Comparison of ENCODE assay signal across 1 cellular context in the genomic region with DNA sequence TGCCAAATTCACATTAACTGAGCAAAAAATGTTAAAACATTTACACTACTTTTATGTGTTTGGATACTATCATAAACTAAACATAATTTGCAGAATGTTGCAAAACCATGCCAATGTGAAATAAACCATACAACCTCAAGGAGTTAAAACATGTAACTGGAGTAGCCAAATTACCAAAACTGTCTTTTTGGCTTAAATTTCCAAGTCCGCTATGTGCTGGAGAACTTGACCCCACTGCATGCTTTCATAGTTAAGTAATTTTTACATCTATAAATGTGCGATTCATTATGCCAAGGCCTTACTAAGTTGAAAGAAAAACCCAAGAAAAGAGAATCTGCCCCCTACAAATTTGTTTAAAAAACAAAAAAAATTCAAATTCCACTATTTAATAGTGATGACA.
TF ChIP-seq lines count a peak whose summit lies in the region.

No MANE protein-coding gene starts in this region.

TF ChIP-seq in SK-N-SH treated with all-trans-retinoic acid at 6 μM for 48 hours, 23 proteins besides CTCF, POLR2A, EP300 and RAD21 (continued from another document):
- TF ChIP-seq, protein P1, sequence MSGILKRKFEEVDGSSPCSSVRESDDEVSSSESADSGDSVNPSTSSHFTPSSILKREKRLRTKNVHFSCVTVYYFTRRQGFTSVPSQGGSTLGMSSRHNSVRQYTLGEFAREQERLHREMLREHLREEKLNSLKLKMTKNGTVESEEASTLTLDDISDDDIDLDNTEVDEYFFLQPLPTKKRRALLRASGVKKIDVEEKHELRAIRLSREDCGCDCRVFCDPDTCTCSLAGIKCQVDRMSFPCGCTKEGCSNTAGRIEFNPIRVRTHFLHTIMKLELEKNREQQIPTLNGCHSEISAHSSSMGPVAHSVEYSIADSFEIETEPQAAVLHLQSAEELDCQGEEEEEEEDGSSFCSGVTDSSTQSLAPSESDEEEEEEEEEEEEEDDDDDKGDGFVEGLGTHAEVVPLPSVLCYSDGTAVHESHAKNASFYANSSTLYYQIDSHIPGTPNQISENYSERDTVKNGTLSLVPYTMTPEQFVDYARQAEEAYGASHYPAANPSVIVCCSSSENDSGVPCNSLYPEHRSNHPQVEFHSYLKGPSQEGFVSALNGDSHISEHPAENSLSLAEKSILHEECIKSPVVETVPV (CRISPR knock-in tag; IDR thresholded peaks at IDR 0.05), result no peak
- no peak for TF ChIP-seq PPARA (CRISPR knock-in tag; IDR thresholded peaks at IDR 0.05; ENCODE audit: borderline replicate concordance)
- no peak for TF ChIP-seq OSR1 (CRISPR knock-in tag; IDR thresholded peaks at IDR 0.05)
- no peak for TF ChIP-seq ZNF8 (CRISPR knock-in tag; IDR thresholded peaks at IDR 0.05)
- TF ChIP-seq TCF4 (CRISPR knock-in tag; IDR thresholded peaks at IDR 0.05; ENCODE audit: borderline replicate concordance), result no peak
- TF ChIP-seq ZFP30 (CRISPR knock-in tag; IDR thresholded peaks at IDR 0.05), result no peak
- no peak for TF ChIP-seq ZNF70 (CRISPR knock-in tag; IDR thresholded peaks at IDR 0.05)
